ENCODE assay signal across 8 cellular contexts in the genomic region with DNA sequence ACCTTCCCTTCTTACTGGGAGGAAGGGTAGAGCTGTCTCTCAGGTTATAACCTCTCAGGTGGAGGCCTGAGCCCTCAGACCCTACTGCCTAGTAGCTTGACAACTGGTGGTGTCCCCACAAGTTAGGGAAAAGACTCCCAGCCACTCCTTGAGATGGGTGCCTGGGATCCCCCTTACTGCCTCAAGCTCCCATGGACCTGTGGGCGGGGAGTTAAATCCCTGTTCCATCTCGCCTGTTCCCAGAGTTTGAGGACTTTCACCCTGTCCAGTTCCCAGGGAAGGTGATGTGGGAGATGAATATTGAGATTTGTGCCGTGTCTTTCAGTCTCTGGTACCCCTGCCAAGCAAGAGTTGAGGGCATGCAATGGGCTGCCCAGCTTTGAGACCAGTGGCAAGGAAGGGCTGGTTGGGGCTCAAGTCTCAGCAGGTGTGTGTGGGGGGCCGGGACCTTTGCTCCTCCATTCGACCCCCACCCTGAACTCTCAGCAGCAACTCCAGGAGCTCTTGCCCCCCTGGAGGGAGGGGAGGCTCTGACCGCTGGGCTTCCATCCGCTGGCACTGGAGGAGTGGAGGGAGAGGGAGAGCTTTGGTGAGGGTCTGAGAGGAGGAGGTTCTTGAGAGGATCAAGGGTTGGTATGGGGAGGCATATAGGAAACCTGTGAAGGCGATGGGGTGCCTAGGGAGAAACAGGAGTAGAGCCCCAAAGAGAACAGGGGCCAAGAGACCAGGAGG. TPM values are rescaled to one million over a fixed set of nuclear protein-coding genes. Genes with fewer than 3 reads are reported as not detected.
A peak's percentile ranks its signal among the peaks of the same experiment; 100 is the strongest.
DNase-seq lines count a peak whose midpoint lies in the region; ATAC-seq and TF ChIP-seq lines count a peak whose summit lies in the region.

No MANE protein-coding gene starts in this region.

- H3F3A ChIP-seq in neural cell (ENCODE audit: insufficient read depth, low read length, poor library complexity, severe bottlenecking), result peaks cover 5% of the 10 kb centered on the region

- H3K36me3 ChIP-seq in BJ (ENCODE audit: control insufficient read depth, insufficient read depth, low read length) (peaks cover 3% of the 10 kb centered on the region; the same call in 1 of the 2 replicates), neural cell (ENCODE audit: insufficient read depth, low read length) (no peaks in the 10 kb centered on the region)

- H3K4me3 ChIP-seq in BJ (ENCODE audit: low read depth, low read length), result peak overlapping the region; percentile 74
- H3K4me3 ChIP-seq in LNCaP clone FGC (ENCODE audit: low read depth, low read length), result peak overlapping the region; percentile 76
- peak overlapping the region; percentile 75 for H3K4me3 ChIP-seq in neural cell (ENCODE audit: low read length)

- H3K27me3 ChIP-seq in BJ (ENCODE audit: control insufficient read depth, insufficient read depth, low read length) (no peaks in the 10 kb centered on the region), neural cell (ENCODE audit: insufficient read depth, low read depth, low read length) (no peaks in the 10 kb centered on the region)

- H3K9me3 Mint-ChIP-seq in dendritic cell treated with granulocyte-macrophage colony-stimulating factor and Interleukin-4, amounts not matched to agents 40 ng/mL and 50 ng/mL, for 4 days, result no peaks in the 10 kb centered on the region

- H3K4me1 Mint-ChIP-seq in dendritic cell treated with granulocyte-macrophage colony-stimulating factor and Interleukin-4, amounts not matched to agents 40 ng/mL and 50 ng/mL, for 4 days (ENCODE audit: low read depth), result peaks cover 80% of the 10 kb centered on the region

- peaks cover 65% of the 10 kb centered on the region for H3K36me3 Mint-ChIP-seq in dendritic cell treated with granulocyte-macrophage colony-stimulating factor and Interleukin-4, amounts not matched to agents 40 ng/mL and 50 ng/mL, for 4 days (ENCODE audit: low read depth)

- intact Hi-C loops in dendritic cell treated with granulocyte-macrophage colony-stimulating factor and Interleukin-4, amounts not matched to agents 40 ng/mL and 50 ng/mL, for 4 days (cut with micrococcal nuclease), result no loop called here

- peak overlapping the region; percentile 93 for H3K27ac Mint-ChIP-seq in dendritic cell treated with granulocyte-macrophage colony-stimulating factor and Interleukin-4, amounts not matched to agents 40 ng/mL and 50 ng/mL, for 4 days

- CTCF ChIA-PET in BJ (lab: Yijun Ruan, JAX), result interaction anchor here (0.6 to 2.1 kb wide), 2 partner anchors 14 to 562 kb away, joined by 3 to 7 read pairs; no protein-coding TSS in a partner anchor

- TF ChIP-seq RAD21 in neural cell (conservative IDR thresholded peaks at IDR 0.05), result no peak

- POLR2A ChIA-PET in BJ (lab: Charles Lee), result interaction anchor here (0.6 to 1.4 kb wide), 2 partner anchors 329 to 781 kb away, joined by 4 read pairs; a partner anchor contains a TSS

- no peaks in the 10 kb centered on the region for H3K27me3 Mint-ChIP-seq in dendritic cell treated with granulocyte-macrophage colony-stimulating factor and Interleukin-4, amounts not matched to agents 40 ng/mL and 50 ng/mL, for 4 days

- H3K27ac ChIP-seq in neural cell (ENCODE audit: low read length), result peak overlapping the region; percentile 91

- H3K4me2 ChIP-seq in neural cell (ENCODE audit: low read length), result peak overlapping the region; percentile 82

- no peak overlapping the region for H2AFZ ChIP-seq in neural cell (ENCODE audit: low read depth, low read length)

- no peaks in the 10 kb centered on the region for H3K9me2 ChIP-seq in neural cell (ENCODE audit: insufficient read depth, low read length)

- DNase-seq in BJ (ENCODE audit: low read depth) (no peak), LNCaP clone FGC (ENCODE audit: low read depth) (no peak), NCI-H748 treated with DMSO at 0.1 percent for 48 hours (lab: John Stamatoyannopoulos, UW) (no peak), DMS79 (lab: John Stamatoyannopoulos, UW) (no peak), NCI-H2081 treated with DMSO at 0.1 percent for 48 hours (lab: John Stamatoyannopoulos, UW) (no peak)

- no peaks in the 10 kb centered on the region for H4K20me1 ChIP-seq in neural cell (ENCODE audit: insufficient read depth)

- peak overlapping the region; percentile 94 for H3K4me3 Mint-ChIP-seq in dendritic cell treated with granulocyte-macrophage colony-stimulating factor and Interleukin-4, amounts not matched to agents 40 ng/mL and 50 ng/mL, for 4 days

- H3K9ac ChIP-seq in neural cell (ENCODE audit: low read length), result peak overlapping the region; percentile 94

- peaks cover 17% of the 10 kb centered on the region for H3K79me2 ChIP-seq in neural cell (replicated peaks; ENCODE audit: insufficient read depth, low read length)

- no peak for ATAC-seq in HG02798 (IDR thresholded peaks at IDR 0.05; ENCODE audit: poor library complexity, unreplicated experiment)

- TF ChIP-seq EP300 in neural cell (conservative IDR thresholded peaks at IDR 0.05; ENCODE audit: poor library complexity, severe bottlenecking), result no peak

- TF ChIP-seq CTCF in BJ (IDR thresholded peaks at IDR 0.05; ENCODE audit: insufficient read depth, low read depth, low read length), result no peak
- no peak for TF ChIP-seq CTCF in LNCaP clone FGC (IDR thresholded peaks at IDR 0.05; ENCODE audit: control insufficient read depth, extremely low read depth, insufficient read depth)
- TF ChIP-seq CTCF in neural cell (IDR thresholded peaks at IDR 0.05; ENCODE audit: poor library complexity, severe bottlenecking), result no peak

- no peaks in the 10 kb centered on the region for H3K9me3 ChIP-seq in neural cell (ENCODE audit: low read length)

TF ChIP-seq in neural cell, 6 proteins besides CTCF, POLR2A, EP300 and RAD21:
- no peak for TF ChIP-seq MXI1 (conservative IDR thresholded peaks at IDR 0.05; ENCODE audit: poor library complexity, severe bottlenecking)
- TF ChIP-seq, protein P1, sequence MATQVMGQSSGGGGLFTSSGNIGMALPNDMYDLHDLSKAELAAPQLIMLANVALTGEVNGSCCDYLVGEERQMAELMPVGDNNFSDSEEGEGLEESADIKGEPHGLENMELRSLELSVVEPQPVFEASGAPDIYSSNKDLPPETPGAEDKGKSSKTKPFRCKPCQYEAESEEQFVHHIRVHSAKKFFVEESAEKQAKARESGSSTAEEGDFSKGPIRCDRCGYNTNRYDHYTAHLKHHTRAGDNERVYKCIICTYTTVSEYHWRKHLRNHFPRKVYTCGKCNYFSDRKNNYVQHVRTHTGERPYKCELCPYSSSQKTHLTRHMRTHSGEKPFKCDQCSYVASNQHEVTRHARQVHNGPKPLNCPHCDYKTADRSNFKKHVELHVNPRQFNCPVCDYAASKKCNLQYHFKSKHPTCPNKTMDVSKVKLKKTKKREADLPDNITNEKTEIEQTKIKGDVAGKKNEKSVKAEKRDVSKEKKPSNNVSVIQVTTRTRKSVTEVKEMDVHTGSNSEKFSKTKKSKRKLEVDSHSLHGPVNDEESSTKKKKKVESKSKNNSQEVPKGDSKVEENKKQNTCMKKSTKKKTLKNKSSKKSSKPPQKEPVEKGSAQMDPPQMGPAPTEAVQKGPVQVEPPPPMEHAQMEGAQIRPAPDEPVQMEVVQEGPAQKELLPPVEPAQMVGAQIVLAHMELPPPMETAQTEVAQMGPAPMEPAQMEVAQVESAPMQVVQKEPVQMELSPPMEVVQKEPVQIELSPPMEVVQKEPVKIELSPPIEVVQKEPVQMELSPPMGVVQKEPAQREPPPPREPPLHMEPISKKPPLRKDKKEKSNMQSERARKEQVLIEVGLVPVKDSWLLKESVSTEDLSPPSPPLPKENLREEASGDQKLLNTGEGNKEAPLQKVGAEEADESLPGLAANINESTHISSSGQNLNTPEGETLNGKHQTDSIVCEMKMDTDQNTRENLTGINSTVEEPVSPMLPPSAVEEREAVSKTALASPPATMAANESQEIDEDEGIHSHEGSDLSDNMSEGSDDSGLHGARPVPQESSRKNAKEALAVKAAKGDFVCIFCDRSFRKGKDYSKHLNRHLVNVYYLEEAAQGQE (IDR thresholded peaks at IDR 0.05; ENCODE audit: borderline replicate concordance), result no peak
- no peak for TF ChIP-seq EZH2 (IDR thresholded peaks at IDR 0.05; ENCODE audit: borderline replicate concordance, insufficient read depth, low read length, poor library complexity, severe bottlenecking)
- TF ChIP-seq POLR2AphosphoS5 (IDR thresholded peaks at IDR 0.05), result no peak
- no peak for TF ChIP-seq TAF1 (IDR thresholded peaks at IDR 0.05; ENCODE audit: low read depth)
- no peak for TF ChIP-seq SMC3 (conservative IDR thresholded peaks at IDR 0.05; ENCODE audit: poor library complexity)

RNA-seq across cellular contexts. Expression of a gene that starts 1.1 kb away (rescaled TPM):
- polyA plus RNA-seq in BJ (2011; rRNA removed), result 59.5 and 73.5 TPM in 2 replicates
- 19.9 and 41.0 TPM in 2 replicates for polyA minus RNA-seq in BJ (2011; rRNA and poly(A)+ RNA removed)
- polyA plus RNA-seq in neural cell, result 53.2 and 78.7 TPM in 2 replicates
- polyA minus RNA-seq in neural cell, result 83.3 and 91.3 TPM in 2 replicates

RNA-seq across cellular contexts. Expression of a gene that starts 1.3 kb away (rescaled TPM):
- polyA plus RNA-seq in BJ (2011; rRNA removed) (9.8 and 13.3 TPM in 2 replicates), neural cell (0.88 and 1.2 TPM in 2 replicates)
- polyA minus RNA-seq in BJ (2011; rRNA and poly(A)+ RNA removed), result 6.9 and 8.3 TPM in 2 replicates
- polyA minus RNA-seq in neural cell, result not detected in 2 replicates

RNA-seq across cellular contexts. Expression of a gene that starts 7.1 kb away (rescaled TPM):
- polyA plus RNA-seq in BJ (2011; rRNA removed) (2.4 and 2.6 TPM in 2 replicates), neural cell (7.2 and 7.5 TPM in 2 replicates)
- polyA minus RNA-seq in BJ (2011; rRNA and poly(A)+ RNA removed), result 0.36 and 1.00 TPM in 2 replicates
- 0.49 and 1.0 TPM in 2 replicates for polyA minus RNA-seq in neural cell

RNA-seq across cellular contexts. Expression of a gene that starts 12.9 kb away (rescaled TPM):
- polyA plus RNA-seq in BJ (2011; rRNA removed), result 40.2 and 44.4 TPM in 2 replicates
- polyA minus RNA-seq in BJ (2011; rRNA and poly(A)+ RNA removed), result 16.2 and 22.9 TPM in 2 replicates
- 342 and 369 TPM in 2 replicates for polyA plus RNA-seq in neural cell
- 130 and 154 TPM in 2 replicates for polyA minus RNA-seq in neural cell

RNA-seq across cellular contexts. Expression of a gene that starts 15.2 kb away (rescaled TPM):
- polyA plus RNA-seq in BJ (2011; rRNA removed) (117 and 158 TPM in 2 replicates), neural cell (24.7 and 28.4 TPM in 2 replicates)
- 114 and 212 TPM in 2 replicates for polyA minus RNA-seq in BJ (2011; rRNA and poly(A)+ RNA removed)
- polyA minus RNA-seq in neural cell, result 25.1 and 29.4 TPM in 2 replicates
